ENCODE assay signal across 9 cellular contexts in the genomic region with DNA sequence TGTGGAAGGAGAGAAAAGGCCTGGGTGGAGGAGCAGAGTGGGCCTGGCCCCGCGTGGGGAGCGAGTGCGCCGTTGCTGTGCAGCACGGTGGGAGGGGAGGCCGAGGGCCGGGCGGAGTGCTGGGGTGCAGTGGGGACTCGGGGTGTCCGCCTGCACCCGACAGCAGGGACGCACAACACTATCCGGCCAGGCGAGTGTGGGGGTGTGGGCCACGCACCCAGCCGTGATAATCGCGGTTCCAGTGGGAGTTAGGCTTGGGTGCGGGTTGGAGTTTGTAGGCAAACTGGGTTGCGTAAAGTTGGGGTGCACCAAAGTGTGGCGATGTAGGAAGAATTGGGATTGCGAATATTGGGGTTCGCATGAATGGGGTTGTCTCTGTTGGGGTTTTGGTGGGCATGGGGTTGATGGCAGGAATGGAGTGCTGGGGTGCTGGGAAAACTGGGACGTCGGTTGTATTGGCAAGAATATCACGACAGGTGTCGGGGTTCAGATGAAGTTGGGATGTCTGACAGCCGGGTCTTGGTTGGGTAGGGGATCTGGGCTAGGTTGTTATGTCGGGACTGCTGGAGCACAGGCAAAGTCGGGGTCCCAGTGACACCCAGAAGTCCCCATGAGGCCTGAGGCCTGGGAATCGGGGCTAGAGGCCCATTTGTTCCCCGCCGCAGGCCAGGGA. TPM values are rescaled to one million over a fixed set of nuclear protein-coding genes. Genes with fewer than 3 reads are reported as not detected.
DNase-seq lines count a peak whose midpoint lies in the region; ATAC-seq and TF ChIP-seq lines count a peak whose summit lies in the region.
"Had no signal": no experiment of that assay in that cellular context is flagged by ENCODE, and none has a peak within 500 bp of the region (broad histone marks: within the 10 kb centered on the region; RNA-seq: fewer than 3 reads in every experiment).

No MANE protein-coding gene starts in this region.

- no peak for DNase-seq in stimulated activated naive CD8-positive, alpha-beta T cell treated with anti-CD3 and anti-CD28 coated beads, Interleukin-15, Interleukin-2, amounts not matched to agents 100 U/mL and 50 U/mL, for 24 hours
- DNase-seq in chondrocyte (ENCODE audit: low spot score) (no peak), T1000 (lab: John Stamatoyannopoulos, UW) (no peak), COLO668 (lab: John Stamatoyannopoulos, UW; ENCODE audit: unreplicated experiment) (no peak)
- peak in 1 of 10 donors; percentile 62 for DNase-seq in naive thymus-derived CD8-positive, alpha-beta T cell
- no peak for DNase-seq in stimulated activated CD4-positive, alpha-beta T cell treated with anti-CD3 and anti-CD28 coated beads, Interleukin-4, amount 100 ng/mL, for 1 hour

- peak overlapping the region; percentile 75 for H3K4me3 Mint-ChIP-seq in stimulated activated naive CD8-positive, alpha-beta T cell treated with anti-CD3 and anti-CD28 coated beads, Interleukin-15, Interleukin-2, amounts not matched to agents 100 ng/mL and 50 ng/mL, for 24 hours
- H3K4me3 Mint-ChIP-seq in chondrocyte (ENCODE audit: unreplicated experiment), result no peak overlapping the region
- peak overlapping the region; percentile 72 to 93 (median 82) for H3K4me3 Mint-ChIP-seq in naive thymus-derived CD8-positive, alpha-beta T cell

- POLR2A ChIA-PET in naive thymus-derived CD8-positive, alpha-beta T cell (lab: Charles Lee), result interaction anchor here (0.6 to 12.2 kb wide), 84 partner anchors 10 to 1774 kb away, joined by 3 to 594 read pairs (median 4); partner anchors contain the start of genes ABCA7, ABHD17A, ARHGAP45 and ATP5F1D

- peaks cover 78% of the 10 kb centered on the region for H3K4me1 Mint-ChIP-seq in stimulated activated naive CD8-positive, alpha-beta T cell treated with anti-CD3 and anti-CD28 coated beads, Interleukin-15, Interleukin-2, amounts not matched to agents 100 ng/mL and 50 ng/mL, for 24 hours (ENCODE audit: low read depth)
- peaks cover 72% of the 10 kb centered on the region for H3K4me1 Mint-ChIP-seq in chondrocyte (ENCODE audit: low read depth)
- peaks cover 37 to 77% (median 72%) of the 10 kb centered on the region in 4 donors for H3K4me1 Mint-ChIP-seq in naive thymus-derived CD8-positive, alpha-beta T cell

- H3K27ac Mint-ChIP-seq in stimulated activated naive CD8-positive, alpha-beta T cell treated with anti-CD3 and anti-CD28 coated beads, Interleukin-15, Interleukin-2, amounts not matched to agents 100 ng/mL and 50 ng/mL, for 24 hours, result peak overlapping the region; percentile 86
- H3K27ac Mint-ChIP-seq in chondrocyte (ENCODE audit: unreplicated experiment), result peak overlapping the region; percentile 84
- peak overlapping the region; percentile 81 to 97 (median 94) for H3K27ac Mint-ChIP-seq in naive thymus-derived CD8-positive, alpha-beta T cell

- ATAC-seq in stimulated activated naive CD8-positive, alpha-beta T cell treated with anti-CD3 and anti-CD28 coated beads, Interleukin-15, Interleukin-2, amounts not matched to agents 100 U/mL and 50 U/mL, for 24 hours, result no peak
- no peak for ATAC-seq in naive thymus-derived CD8-positive, alpha-beta T cell
- ATAC-seq in HG03565 (IDR thresholded peaks at IDR 0.05; ENCODE audit: unreplicated experiment), result no peak

- no peak for TF ChIP-seq CTCF in chondrocyte (IDR thresholded peaks at IDR 0.05)

- H3K9me3 Mint-ChIP-seq in stimulated activated naive CD8-positive, alpha-beta T cell treated with anti-CD3 and anti-CD28 coated beads, Interleukin-15, Interleukin-2, amounts not matched to agents 100 ng/mL and 50 ng/mL, for 24 hours, result no peaks in the 10 kb centered on the region
- H3K9me3 Mint-ChIP-seq in chondrocyte (ENCODE audit: low read depth), result no peaks in the 10 kb centered on the region
- no peaks in the 10 kb centered on the region for H3K9me3 Mint-ChIP-seq in naive thymus-derived CD8-positive, alpha-beta T cell

- H3K36me3 Mint-ChIP-seq in stimulated activated naive CD8-positive, alpha-beta T cell treated with anti-CD3 and anti-CD28 coated beads, Interleukin-15, Interleukin-2, amounts not matched to agents 100 ng/mL and 50 ng/mL, for 24 hours (ENCODE audit: low read depth), result peaks cover 37% of the 10 kb centered on the region
- peaks cover 27% of the 10 kb centered on the region for H3K36me3 Mint-ChIP-seq in chondrocyte (ENCODE audit: low read depth)
- H3K36me3 Mint-ChIP-seq in naive thymus-derived CD8-positive, alpha-beta T cell, result peaks cover 0 to 36% (median 9%) of the 10 kb centered on the region in 3 donors

- H3K27me3 Mint-ChIP-seq in stimulated activated naive CD8-positive, alpha-beta T cell treated with anti-CD3 and anti-CD28 coated beads, Interleukin-15, Interleukin-2, amounts not matched to agents 100 ng/mL and 50 ng/mL, for 24 hours, result no peaks in the 10 kb centered on the region
- no peaks in the 10 kb centered on the region for H3K27me3 Mint-ChIP-seq in chondrocyte (ENCODE audit: low read depth)
- no peaks in the 10 kb centered on the region for H3K27me3 Mint-ChIP-seq in naive thymus-derived CD8-positive, alpha-beta T cell

RNA-seq across cellular contexts. Expression of gene CIRBP, which starts 0.6 kb away (rescaled TPM):
- total RNA-seq in chondrocyte, result 295 to 320 TPM (median 303 TPM) in 3 replicates
- 100 to 1,000 TPM; 565 to 579 TPM for total RNA-seq in naive thymus-derived CD8-positive, alpha-beta T cell
- 100 to 1,000 TPM; 204 to 273 (median 262) TPM for polyA plus RNA-seq in naive thymus-derived CD8-positive, alpha-beta T cell

RNA-seq across cellular contexts. Expression of gene FAM174C, which starts 6.8 kb away (rescaled TPM):
- total RNA-seq in chondrocyte, result 32.7 to 41.3 TPM (median 36.1 TPM) in 3 replicates
- total RNA-seq in naive thymus-derived CD8-positive, alpha-beta T cell, result 10 to 100 TPM; 46.3 to 47.5 TPM
- 100 to 1,000 TPM in 1 of 3 donors, 10 to 100 TPM in 2; 66.7 to 104 (median 95.5) TPM for polyA plus RNA-seq in naive thymus-derived CD8-positive, alpha-beta T cell

RNA-seq across cellular contexts. Expression of gene EFNA2, which starts 17.1 kb away (rescaled TPM):
- total RNA-seq in chondrocyte, result 7.0 to 7.9 TPM (median 7.2 TPM) in 3 replicates
- not detected for total RNA-seq in naive thymus-derived CD8-positive, alpha-beta T cell
- not detected for polyA plus RNA-seq in naive thymus-derived CD8-positive, alpha-beta T cell
- total RNA-seq: RPMI7951 had no signal

RNA-seq across cellular contexts. Expression of gene MIDN, which starts 20.1 kb away (rescaled TPM):
- total RNA-seq in chondrocyte, result 64.5 to 75.3 TPM (median 68.3 TPM) in 3 replicates
- total RNA-seq in naive thymus-derived CD8-positive, alpha-beta T cell, result 10 to 100 TPM; 31.2 to 35.4 TPM
- polyA plus RNA-seq in naive thymus-derived CD8-positive, alpha-beta T cell, result 1 to 10 TPM; 1.1 to 8.2 (median 6.6) TPM

RNA-seq across cellular contexts. Expression of gene ATP5F1D, which starts 27.0 kb away (rescaled TPM):
- total RNA-seq in chondrocyte, result 110 to 125 TPM (median 122 TPM) in 3 replicates
- total RNA-seq in naive thymus-derived CD8-positive, alpha-beta T cell, result 10 to 100 TPM; 83.9 to 89.0 TPM
- 100 to 1,000 TPM; 214 to 264 (median 262) TPM for polyA plus RNA-seq in naive thymus-derived CD8-positive, alpha-beta T cell
